ENCODE assay signal across 1 cellular context in the genomic region with DNA sequence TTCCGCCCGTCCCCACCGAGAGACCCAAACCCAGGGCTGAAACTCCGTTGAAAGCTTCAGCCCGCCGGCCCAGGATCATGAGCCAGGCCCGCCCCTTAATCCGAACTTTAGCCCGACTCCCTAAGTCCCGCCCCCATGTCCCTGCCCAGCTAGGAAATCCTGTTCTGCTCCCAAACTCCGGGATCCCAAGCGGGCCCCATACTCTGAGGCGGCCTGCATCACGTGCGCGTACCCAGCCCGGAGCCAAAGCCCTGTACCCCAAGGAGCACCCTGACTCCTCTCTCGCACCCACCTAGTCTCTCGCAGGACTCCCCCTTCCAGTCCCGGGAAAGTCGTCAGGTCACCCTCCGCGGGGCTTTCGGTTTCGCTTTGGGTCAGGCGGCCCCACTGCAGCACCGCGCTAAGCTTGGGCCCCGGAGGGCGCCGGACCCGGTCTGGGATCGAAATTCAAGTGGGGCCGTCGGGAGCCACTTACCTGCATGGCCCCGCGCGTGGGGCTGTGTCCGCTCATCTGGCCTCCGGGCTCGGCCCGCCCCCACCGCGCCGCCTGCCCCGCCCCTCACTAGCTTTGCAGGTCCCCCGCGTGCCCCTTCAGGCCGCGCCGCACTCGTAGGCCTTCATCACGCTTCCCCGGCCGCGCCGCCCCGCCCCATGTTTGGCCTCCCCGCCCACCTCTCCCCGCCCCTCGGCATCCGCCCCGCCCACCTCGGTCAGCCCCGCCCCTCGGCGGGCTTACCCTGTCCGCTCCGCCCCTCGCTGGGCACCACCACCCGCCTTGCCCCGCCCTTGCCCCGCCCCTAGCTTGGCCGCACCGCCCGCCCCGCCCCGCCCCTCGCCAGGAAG.
TF ChIP-seq lines count a peak whose summit lies in the region.

A gene (minus strand): TSS at position 629 of the 843 bp plus-strand sequence. CDS start 118 bp downstream, at position 511.

TF ChIP-seq in HepG2, 621 proteins besides CTCF, POLR2A, EP300 and RAD21 (continued from another document and continues in another):
- TF ChIP-seq, protein P1, sequence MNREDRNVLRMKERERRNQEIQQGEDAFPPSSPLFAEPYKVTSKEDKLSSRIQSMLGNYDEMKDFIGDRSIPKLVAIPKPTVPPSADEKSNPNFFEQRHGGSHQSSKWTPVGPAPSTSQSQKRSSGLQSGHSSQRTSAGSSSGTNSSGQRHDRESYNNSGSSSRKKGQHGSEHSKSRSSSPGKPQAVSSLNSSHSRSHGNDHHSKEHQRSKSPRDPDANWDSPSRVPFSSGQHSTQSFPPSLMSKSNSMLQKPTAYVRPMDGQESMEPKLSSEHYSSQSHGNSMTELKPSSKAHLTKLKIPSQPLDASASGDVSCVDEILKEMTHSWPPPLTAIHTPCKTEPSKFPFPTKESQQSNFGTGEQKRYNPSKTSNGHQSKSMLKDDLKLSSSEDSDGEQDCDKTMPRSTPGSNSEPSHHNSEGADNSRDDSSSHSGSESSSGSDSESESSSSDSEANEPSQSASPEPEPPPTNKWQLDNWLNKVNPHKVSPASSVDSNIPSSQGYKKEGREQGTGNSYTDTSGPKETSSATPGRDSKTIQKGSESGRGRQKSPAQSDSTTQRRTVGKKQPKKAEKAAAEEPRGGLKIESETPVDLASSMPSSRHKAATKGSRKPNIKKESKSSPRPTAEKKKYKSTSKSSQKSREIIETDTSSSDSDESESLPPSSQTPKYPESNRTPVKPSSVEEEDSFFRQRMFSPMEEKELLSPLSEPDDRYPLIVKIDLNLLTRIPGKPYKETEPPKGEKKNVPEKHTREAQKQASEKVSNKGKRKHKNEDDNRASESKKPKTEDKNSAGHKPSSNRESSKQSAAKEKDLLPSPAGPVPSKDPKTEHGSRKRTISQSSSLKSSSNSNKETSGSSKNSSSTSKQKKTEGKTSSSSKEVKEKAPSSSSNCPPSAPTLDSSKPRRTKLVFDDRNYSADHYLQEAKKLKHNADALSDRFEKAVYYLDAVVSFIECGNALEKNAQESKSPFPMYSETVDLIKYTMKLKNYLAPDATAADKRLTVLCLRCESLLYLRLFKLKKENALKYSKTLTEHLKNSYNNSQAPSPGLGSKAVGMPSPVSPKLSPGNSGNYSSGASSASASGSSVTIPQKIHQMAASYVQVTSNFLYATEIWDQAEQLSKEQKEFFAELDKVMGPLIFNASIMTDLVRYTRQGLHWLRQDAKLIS (CRISPR knock-in tag; IDR thresholded peaks at IDR 0.05) = no peak
- TF ChIP-seq ZNF747 (CRISPR knock-in tag; IDR thresholded peaks at IDR 0.05; ENCODE audit: borderline replicate concordance) (peak; percentile 64; the same call in 1 of the 2 replicates), CENPT (CRISPR knock-in tag; IDR thresholded peaks at IDR 0.05; ENCODE audit: low read depth) (no peak), ZNF615 (CRISPR knock-in tag; IDR thresholded peaks at IDR 0.05; ENCODE audit: borderline replicate concordance) (peak; percentile 72; the same call in 1 of the 2 replicates), FOXA3 (CRISPR knock-in tag; IDR thresholded peaks at IDR 0.05) (peak; percentile 26; the same call in 1 of the 2 replicates), STAG1 (CRISPR knock-in tag; IDR thresholded peaks at IDR 0.05) (no peak), ZNF160 (CRISPR knock-in tag; IDR thresholded peaks at IDR 0.05) (no peak), ZNF12 (CRISPR knock-in tag; IDR thresholded peaks at IDR 0.05) (0 out of 2 replicates have a peak, but pooled peaks have one; percentile 54), ERF (CRISPR knock-in tag; IDR thresholded peaks at IDR 0.05) (peak; percentile 68; the same call in 1 of the 2 replicates), SMAD9 (CRISPR knock-in tag; IDR thresholded peaks at IDR 0.05) (peak; percentile 83), KDM1A (CRISPR knock-in tag; IDR thresholded peaks at IDR 0.05) (no peak), ZNF138 (CRISPR knock-in tag; IDR thresholded peaks at IDR 0.05; ENCODE audit: low read depth) (no peak), KMT2B (CRISPR knock-in tag; IDR thresholded peaks at IDR 0.05) (peak; percentile 71), SIX1 (CRISPR knock-in tag; IDR thresholded peaks at IDR 0.05; ENCODE audit: borderline replicate concordance) (0 out of 2 replicates have a peak, but pooled peaks have one; percentile 37), ZNF510 (CRISPR knock-in tag; IDR thresholded peaks at IDR 0.05; ENCODE audit: low read depth) (peak; percentile 64; the same call in 1 of the 2 replicates), ASH2L (IDR thresholded peaks at IDR 0.05; ENCODE audit: insufficient read length, low read depth, low read length) (peak; percentile 95), AHR (CRISPR knock-in tag; IDR thresholded peaks at IDR 0.05) (0 out of 2 replicates have a peak, but pooled peaks have one; percentile 40), ZNF225 (CRISPR knock-in tag; IDR thresholded peaks at IDR 0.05) (peak; percentile 72; the same call in 1 of the 2 replicates), ZNF564 (CRISPR knock-in tag; IDR thresholded peaks at IDR 0.05) (peak; percentile 56; the same call in 1 of the 2 replicates), ZNF207 (IDR thresholded peaks at IDR 0.05; ENCODE audit: borderline replicate concordance) (no peak), GATA4 (IDR thresholded peaks at IDR 0.05; ENCODE audit: borderline replicate concordance, low read depth) (no peak; the same call in none of the 2 replicates), KDM2A (CRISPR knock-in tag; IDR thresholded peaks at IDR 0.05; ENCODE audit: borderline replicate concordance, low read depth) (peak; percentile 72), HOXA5 (CRISPR knock-in tag; IDR thresholded peaks at IDR 0.05) (no peak), ZNF33B (CRISPR knock-in tag; IDR thresholded peaks at IDR 0.05) (peak; percentile 87), KAT8 (CRISPR knock-in tag; IDR thresholded peaks at IDR 0.05) (peak; percentile 83), REPIN1 (CRISPR knock-in tag; IDR thresholded peaks at IDR 0.05; ENCODE audit: borderline replicate concordance, low read depth) (peak; percentile 85), SP5 (CRISPR knock-in tag; IDR thresholded peaks at IDR 0.05; ENCODE audit: borderline replicate concordance, low read depth) (peak; percentile 91), GABPB1 (CRISPR knock-in tag; IDR thresholded peaks at IDR 0.05) (peak; percentile 82), FOSL1 (CRISPR knock-in tag; IDR thresholded peaks at IDR 0.05; ENCODE audit: borderline replicate concordance) (no peak), ZBTB8A (CRISPR knock-in tag; IDR thresholded peaks at IDR 0.05; ENCODE audit: borderline replicate concordance, low read depth) (peak; percentile 100), PHF5A (CRISPR knock-in tag; IDR thresholded peaks at IDR 0.05; ENCODE audit: low read depth, unreplicated experiment) (peak; percentile 12), SOX6 (IDR thresholded peaks at IDR 0.05) (no peak), SOX6 (CRISPR knock-in tag; IDR thresholded peaks at IDR 0.05) (peak; percentile 57)
- TF ChIP-seq, protein P2, sequence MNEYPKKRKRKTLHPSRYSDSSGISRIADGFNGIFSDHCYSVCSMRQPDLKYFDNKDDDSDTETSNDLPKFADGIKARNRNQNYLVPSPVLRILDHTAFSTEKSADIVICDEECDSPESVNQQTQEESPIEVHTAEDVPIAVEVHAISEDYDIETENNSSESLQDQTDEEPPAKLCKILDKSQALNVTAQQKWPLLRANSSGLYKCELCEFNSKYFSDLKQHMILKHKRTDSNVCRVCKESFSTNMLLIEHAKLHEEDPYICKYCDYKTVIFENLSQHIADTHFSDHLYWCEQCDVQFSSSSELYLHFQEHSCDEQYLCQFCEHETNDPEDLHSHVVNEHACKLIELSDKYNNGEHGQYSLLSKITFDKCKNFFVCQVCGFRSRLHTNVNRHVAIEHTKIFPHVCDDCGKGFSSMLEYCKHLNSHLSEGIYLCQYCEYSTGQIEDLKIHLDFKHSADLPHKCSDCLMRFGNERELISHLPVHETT (CRISPR knock-in tag; conservative IDR thresholded peaks at IDR 0.05) = 0 out of 2 replicates have a peak, but pooled peaks have one; percentile 53
- TF ChIP-seq, protein P3, sequence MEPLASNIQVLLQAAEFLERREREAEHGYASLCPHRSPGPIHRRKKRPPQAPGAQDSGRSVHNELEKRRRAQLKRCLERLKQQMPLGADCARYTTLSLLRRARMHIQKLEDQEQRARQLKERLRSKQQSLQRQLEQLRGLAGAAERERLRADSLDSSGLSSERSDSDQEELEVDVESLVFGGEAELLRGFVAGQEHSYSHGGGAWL (CRISPR knock-in tag; IDR thresholded peaks at IDR 0.05) = peak; percentile 81; the same call in 1 of the 2 replicates
- TF ChIP-seq, protein P4, sequence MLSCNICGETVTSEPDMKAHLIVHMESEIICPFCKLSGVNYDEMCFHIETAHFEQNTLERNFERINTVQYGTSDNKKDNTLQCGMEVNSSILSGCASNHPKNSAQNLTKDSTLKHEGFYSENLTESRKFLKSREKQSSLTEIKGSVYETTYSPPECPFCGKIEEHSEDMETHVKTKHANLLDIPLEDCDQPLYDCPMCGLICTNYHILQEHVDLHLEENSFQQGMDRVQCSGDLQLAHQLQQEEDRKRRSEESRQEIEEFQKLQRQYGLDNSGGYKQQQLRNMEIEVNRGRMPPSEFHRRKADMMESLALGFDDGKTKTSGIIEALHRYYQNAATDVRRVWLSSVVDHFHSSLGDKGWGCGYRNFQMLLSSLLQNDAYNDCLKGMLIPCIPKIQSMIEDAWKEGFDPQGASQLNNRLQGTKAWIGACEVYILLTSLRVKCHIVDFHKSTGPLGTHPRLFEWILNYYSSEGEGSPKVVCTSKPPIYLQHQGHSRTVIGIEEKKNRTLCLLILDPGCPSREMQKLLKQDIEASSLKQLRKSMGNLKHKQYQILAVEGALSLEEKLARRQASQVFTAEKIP (CRISPR knock-in tag; IDR thresholded peaks at IDR 0.05; ENCODE audit: borderline replicate concordance) = no peak
- TF ChIP-seq, protein P5, sequence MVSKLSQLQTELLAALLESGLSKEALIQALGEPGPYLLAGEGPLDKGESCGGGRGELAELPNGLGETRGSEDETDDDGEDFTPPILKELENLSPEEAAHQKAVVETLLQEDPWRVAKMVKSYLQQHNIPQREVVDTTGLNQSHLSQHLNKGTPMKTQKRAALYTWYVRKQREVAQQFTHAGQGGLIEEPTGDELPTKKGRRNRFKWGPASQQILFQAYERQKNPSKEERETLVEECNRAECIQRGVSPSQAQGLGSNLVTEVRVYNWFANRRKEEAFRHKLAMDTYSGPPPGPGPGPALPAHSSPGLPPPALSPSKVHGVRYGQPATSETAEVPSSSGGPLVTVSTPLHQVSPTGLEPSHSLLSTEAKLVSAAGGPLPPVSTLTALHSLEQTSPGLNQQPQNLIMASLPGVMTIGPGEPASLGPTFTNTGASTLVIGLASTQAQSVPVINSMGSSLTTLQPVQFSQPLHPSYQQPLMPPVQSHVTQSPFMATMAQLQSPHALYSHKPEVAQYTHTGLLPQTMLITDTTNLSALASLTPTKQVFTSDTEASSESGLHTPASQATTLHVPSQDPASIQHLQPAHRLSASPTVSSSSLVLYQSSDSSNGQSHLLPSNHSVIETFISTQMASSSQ (IDR thresholded peaks at IDR 0.05; ENCODE audit: low read depth) = no peak
- TF ChIP-seq, protein P5 (CRISPR knock-in tag; IDR thresholded peaks at IDR 0.05; ENCODE audit: borderline replicate concordance) = peak; percentile 40; the same call in 1 of the 2 replicates
- TF ChIP-seq, protein P6, sequence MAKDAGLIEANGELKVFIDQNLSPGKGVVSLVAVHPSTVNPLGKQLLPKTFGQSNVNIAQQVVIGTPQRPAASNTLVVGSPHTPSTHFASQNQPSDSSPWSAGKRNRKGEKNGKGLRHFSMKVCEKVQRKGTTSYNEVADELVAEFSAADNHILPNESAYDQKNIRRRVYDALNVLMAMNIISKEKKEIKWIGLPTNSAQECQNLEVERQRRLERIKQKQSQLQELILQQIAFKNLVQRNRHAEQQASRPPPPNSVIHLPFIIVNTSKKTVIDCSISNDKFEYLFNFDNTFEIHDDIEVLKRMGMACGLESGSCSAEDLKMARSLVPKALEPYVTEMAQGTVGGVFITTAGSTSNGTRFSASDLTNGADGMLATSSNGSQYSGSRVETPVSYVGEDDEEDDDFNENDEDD (CRISPR knock-in tag; IDR thresholded peaks at IDR 0.05; ENCODE audit: borderline replicate concordance) = peak; percentile 51; the same call in 1 of the 2 replicates
- TF ChIP-seq, protein P7, sequence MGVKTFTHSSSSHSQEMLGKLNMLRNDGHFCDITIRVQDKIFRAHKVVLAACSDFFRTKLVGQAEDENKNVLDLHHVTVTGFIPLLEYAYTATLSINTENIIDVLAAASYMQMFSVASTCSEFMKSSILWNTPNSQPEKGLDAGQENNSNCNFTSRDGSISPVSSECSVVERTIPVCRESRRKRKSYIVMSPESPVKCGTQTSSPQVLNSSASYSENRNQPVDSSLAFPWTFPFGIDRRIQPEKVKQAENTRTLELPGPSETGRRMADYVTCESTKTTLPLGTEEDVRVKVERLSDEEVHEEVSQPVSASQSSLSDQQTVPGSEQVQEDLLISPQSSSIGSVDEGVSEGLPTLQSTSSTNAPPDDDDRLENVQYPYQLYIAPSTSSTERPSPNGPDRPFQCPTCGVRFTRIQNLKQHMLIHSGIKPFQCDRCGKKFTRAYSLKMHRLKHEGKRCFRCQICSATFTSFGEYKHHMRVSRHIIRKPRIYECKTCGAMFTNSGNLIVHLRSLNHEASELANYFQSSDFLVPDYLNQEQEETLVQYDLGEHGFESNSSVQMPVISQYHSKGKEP (CRISPR knock-in tag; IDR thresholded peaks at IDR 0.05) = 0 out of 2 replicates have a peak, but pooled peaks have one; percentile 68
